Comparison of ENCODE assay signal across 8 cellular contexts in the genomic region with DNA sequence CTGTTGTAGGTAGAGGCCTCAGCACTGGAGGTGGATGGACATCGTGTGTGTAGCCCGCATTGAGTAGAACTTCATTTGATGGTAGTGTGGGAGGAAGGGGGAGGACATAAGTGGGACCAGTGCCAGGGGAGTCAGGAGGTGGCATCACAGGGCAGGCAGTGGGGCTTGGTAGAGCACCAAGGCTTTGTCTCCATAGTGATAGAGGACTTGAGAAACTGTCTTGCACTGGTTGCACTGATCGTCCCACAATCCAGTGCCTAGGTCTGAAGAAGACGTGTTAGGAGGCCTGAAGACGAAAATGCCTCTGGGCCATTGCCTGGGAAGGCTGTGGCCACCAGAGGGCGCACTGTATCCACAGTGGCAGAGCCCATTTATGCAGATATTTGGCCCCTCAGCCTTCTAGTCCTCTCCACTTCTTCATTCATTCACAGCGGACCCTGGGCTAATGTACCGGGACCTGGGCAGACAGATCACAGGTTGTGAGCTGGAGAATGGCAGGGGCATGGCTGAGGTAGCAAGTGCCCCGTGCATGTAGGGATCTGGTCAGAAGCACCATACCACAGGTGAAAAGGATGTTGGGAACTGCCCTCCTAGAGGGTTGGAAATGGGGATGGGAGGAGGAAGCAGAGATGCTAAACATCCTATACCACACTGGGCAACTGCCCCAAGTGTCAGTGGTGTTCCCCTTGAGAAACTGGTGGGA.
A peak's percentile ranks its signal among the peaks of the same experiment; 100 is the strongest.
DNase-seq lines count a peak whose midpoint lies in the region; ATAC-seq, FAIRE-seq and TF ChIP-seq lines count a peak whose summit lies in the region.

No MANE protein-coding gene starts in this region.

- no peaks in the 10 kb centered on the region for H4K20me1 ChIP-seq in OCI-LY1 (ENCODE audit: insufficient read depth, low read length)

- no peak for FAIRE-seq in HTR-8/SVneo (lab: Jason Lieb, UNC)

- H3F3A ChIP-seq in OCI-LY1 (ENCODE audit: insufficient read depth, low read length), result no peaks in the 10 kb centered on the region

- H2AFZ ChIP-seq in OCI-LY1 (ENCODE audit: low read length), result no peak overlapping the region

- no peak for ATAC-seq in HG02571 (IDR thresholded peaks at IDR 0.05; ENCODE audit: unreplicated experiment)

- peaks cover 8% of the 10 kb centered on the region; the same call in 1 of the 2 replicates for H3K36me3 ChIP-seq in OCI-LY1 (ENCODE audit: insufficient read depth, low read length)

- peaks cover 32% of the 10 kb centered on the region for H3K4me1 ChIP-seq in OCI-LY1 (ENCODE audit: insufficient read depth, low read length, severe bottlenecking)

- peak; percentile 77 for DNase-seq in EL
- peak; percentile 74 for DNase-seq in HTR-8/SVneo (ENCODE audit: insufficient read length, low spot score)
- DNase-seq in activated CD8-positive, alpha-beta memory T cell treated with anti-CD3 and anti-CD28 coated beads, Interleukin-2, amount 50 U/mL, for 4 hours, result peak; percentile 88
- peak; percentile 79 for DNase-seq in epithelial cell of esophagus (ENCODE audit: low read depth)
- peak; percentile 89 for DNase-seq in mucosa of gallbladder (ENCODE audit: low spot score)
- DNase-seq in stimulated activated CD8-positive, alpha-beta memory T cell treated with anti-CD3 and anti-CD28 coated beads, Interleukin-4, amount 100 ng/mL, for 48 hours, result peak; percentile 92

- TF ChIP-seq CTCF in OCI-LY1 (IDR thresholded peaks at IDR 0.05; ENCODE audit: low read length) (peak; percentile 98), epithelial cell of esophagus (IDR thresholded peaks at IDR 0.05; ENCODE audit: insufficient read depth, low read depth, low read length, missing control alignments) (peak; percentile 96)

- no peak overlapping the region for H3K4me2 ChIP-seq in OCI-LY1 (ENCODE audit: low read length)

- H3K27me3 ChIP-seq in OCI-LY1 (ENCODE audit: insufficient read depth, low read length), result no peaks in the 10 kb centered on the region

- no peaks in the 10 kb centered on the region for H3K9me3 ChIP-seq in OCI-LY1 (ENCODE audit: low read length)

- no peaks in the 10 kb centered on the region for H3K9me2 ChIP-seq in OCI-LY1 (ENCODE audit: low read depth, low read length)

- no peak overlapping the region for H3K9ac ChIP-seq in OCI-LY1 (ENCODE audit: low read length)

- no peak overlapping the region for H3K27ac ChIP-seq in OCI-LY1 (ENCODE audit: low read depth, low read length, poor library complexity, severe bottlenecking)

- H3K79me2 ChIP-seq in OCI-LY1 (ENCODE audit: insufficient read depth, low read length), result no peaks in the 10 kb centered on the region

- H3K4me3 ChIP-seq in OCI-LY1 (ENCODE audit: low read depth, low read length, poor library complexity, severe bottlenecking) (no peak overlapping the region), epithelial cell of esophagus (ENCODE audit: low read length) (no peak overlapping the region)
